Comparison of ENCODE assay signal across 1 cellular context in genomic region chr9:212265-212664, GRCh38.
TF ChIP-seq lines count a peak whose summit lies in the region.

No MANE protein-coding gene starts in this region.

TF ChIP-seq in K562, 482 proteins besides CTCF, POLR2A, EP300 and RAD21 (continued from another document):
- no peak for TF ChIP-seq CHAMP1 (IDR thresholded peaks at IDR 0.05)
- peak; percentile 22; the same call in 1 of the 2 replicates for TF ChIP-seq SPI1 (IDR thresholded peaks at IDR 0.05; ENCODE audit: borderline replicate concordance, low read depth, low read length)
- TF ChIP-seq CREBBP (IDR thresholded peaks at IDR 0.05; ENCODE audit: low read depth, low read length): no peak
- no peak for TF ChIP-seq NCOA4 (IDR thresholded peaks at IDR 0.05; ENCODE audit: partially characterized antibody)
- TF ChIP-seq NFIC (IDR thresholded peaks at IDR 0.05): peak; percentile 51
- TF ChIP-seq BHLHE40 (IDR thresholded peaks at IDR 0.05; ENCODE audit: low read length): no peak
- no peak for TF ChIP-seq GTF3C2 (IDR thresholded peaks at IDR 0.05; ENCODE audit: borderline replicate concordance, extremely low read depth, insufficient read length)
- TF ChIP-seq YBX1 (IDR thresholded peaks at IDR 0.05): peak; percentile 14; the same call in 1 of the 2 replicates
- TF ChIP-seq CHD2 (IDR thresholded peaks at IDR 0.05; ENCODE audit: low read depth, low read length): no peak
